ENCODE assay signal across 6 cellular contexts in the genomic region with DNA sequence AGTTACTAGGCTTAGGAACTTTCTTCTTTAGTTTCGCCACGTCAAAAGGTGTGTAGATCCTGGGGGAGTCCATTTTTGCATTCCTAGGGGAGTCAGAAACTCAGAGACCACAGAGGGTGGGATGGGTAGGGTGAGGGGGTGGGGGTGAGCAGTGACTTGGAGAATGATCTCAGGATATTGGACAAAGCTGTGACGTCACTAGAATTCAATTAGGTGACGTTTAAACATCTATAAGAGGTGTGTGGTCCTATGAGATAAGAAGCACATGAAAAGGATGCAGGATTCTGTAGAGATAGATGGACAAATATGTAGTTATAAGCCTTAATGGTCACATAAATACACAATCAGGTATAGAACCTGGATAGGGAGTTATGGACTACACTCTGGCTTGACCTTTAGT. TPM values are rescaled to one million over a fixed set of nuclear protein-coding genes. Genes with fewer than 3 reads are reported as not detected.
"Had no signal": no experiment of that assay in that cellular context is flagged by ENCODE, and none has a peak within 500 bp of the region (broad histone marks: within the 10 kb centered on the region; RNA-seq: fewer than 3 reads in every experiment).

No MANE protein-coding gene starts in this region.

- H3K27ac Mint-ChIP-seq: IgD-negative memory B cell had no signal

- FAIRE-seq: HTR-8/SVneo had no signal

- H3K4me1 Mint-ChIP-seq: IgD-negative memory B cell had no signal

- H3K27ac ChIP-seq: HL-60 had no signal

- H3K4me3 Mint-ChIP-seq: IgD-negative memory B cell had no signal

- DNase-seq: IMR-90, KBM-7, KG1 had no signal

RNA-seq across cellular contexts. Expression of a gene that starts 21.5 kb away (rescaled TPM):
- polyA plus RNA-seq: IgD-negative memory B cell had no signal
